ENCODE assay signal across 8 cellular contexts in the genomic region with DNA sequence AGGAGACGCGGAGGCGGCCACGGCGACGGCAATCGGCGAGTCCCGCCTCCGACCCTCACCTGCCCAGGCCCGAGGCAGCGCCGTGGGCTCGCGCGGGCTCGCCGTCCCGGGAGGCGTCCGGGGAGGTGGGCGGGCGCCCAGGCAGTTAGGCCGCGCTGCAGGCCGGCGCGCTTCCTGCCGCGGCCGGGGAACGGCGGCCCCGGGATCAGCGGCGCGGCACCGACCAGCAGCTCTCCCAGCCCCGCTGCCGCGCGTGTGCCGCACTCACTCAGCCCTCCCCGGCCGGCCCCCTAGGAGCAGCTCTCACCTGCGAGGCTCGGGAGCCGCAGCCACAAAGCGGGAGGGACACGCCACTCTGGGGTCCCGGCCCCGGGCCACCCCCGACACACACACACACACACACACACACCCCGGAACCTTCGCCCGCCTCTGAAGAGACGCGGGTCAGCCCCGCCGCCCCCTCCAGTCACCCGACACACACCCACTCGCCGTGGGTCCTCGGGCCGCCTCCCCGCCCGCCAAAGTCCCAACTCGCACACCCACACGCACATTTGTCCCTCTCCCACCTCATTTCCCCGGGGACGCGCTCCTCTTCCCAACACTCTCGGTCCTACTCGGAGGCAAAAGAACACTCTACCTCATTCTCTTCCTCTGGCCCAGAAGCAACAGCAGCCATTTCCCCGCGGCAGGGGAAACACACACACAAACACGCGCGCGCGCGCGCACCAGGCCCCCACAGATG. TPM values are rescaled to one million over a fixed set of nuclear protein-coding genes. Genes with fewer than 3 reads are reported as not detected.
DNase-seq lines count a peak whose midpoint lies in the region; ATAC-seq and TF ChIP-seq lines count a peak whose summit lies in the region.

A gene (minus strand): TSS at position 702 of the 742 bp plus-strand sequence. CDS start 60 bp downstream, at position 642.

- H3K27me3 Mint-ChIP-seq in GM23338 (ENCODE audit: insufficient read depth, low read depth, poor library complexity), result peaks cover 12% of the 10 kb centered on the region

- no peaks in the 10 kb centered on the region for H3K27me3 ChIP-seq in DOHH2 (ENCODE audit: control insufficient read depth, low read length)
- no peaks in the 10 kb centered on the region for H3K27me3 ChIP-seq in GM23338 (ENCODE audit: insufficient read depth)
- no peaks in the 10 kb centered on the region for H3K27me3 ChIP-seq in WERI-Rb-1 (ENCODE audit: insufficient read depth, low read depth, severe bottlenecking)
- H3K27me3 ChIP-seq in iPS-20b (ENCODE audit: insufficient read depth, low read length), result peaks cover 22% of the 10 kb centered on the region; the same call in 1 of the 2 replicates
- no peaks in the 10 kb centered on the region for H3K27me3 ChIP-seq in skeletal muscle satellite cell (ENCODE audit: control insufficient read depth, insufficient read depth, low read length)

- TF ChIP-seq CTCF in DOHH2 (IDR thresholded peaks at IDR 0.05; ENCODE audit: low read depth, low read length, poor library complexity, severe bottlenecking), result no peak
- no peak for TF ChIP-seq CTCF in GM23338 (conservative IDR thresholded peaks at IDR 0.05; ENCODE audit: low read depth in 2 of 2)
- TF ChIP-seq CTCF in WERI-Rb-1 (IDR thresholded peaks at IDR 0.05; ENCODE audit: low read depth, low read length), result no peak

- peak within 1 kb of the TSS; percentile 3; the same call in 1 of the 2 replicates for H3K27ac Mint-ChIP-seq in GM23338

- peak; percentile 57 for ATAC-seq in GM23338

- DNase-seq in GM23338 (ENCODE audit: low spot score) (peak; percentile 75), MV-4-11 (lab: John Stamatoyannopoulos, UW) (peak; percentile 54), WERI-Rb-1 (peak; percentile 58), T47D (ENCODE audit: low read depth in 1 of 2, low spot score in 1 of 2) (peak; percentile 22 to 78), NCI-H446 treated with DMSO at 0.1 percent for 48 hours (lab: John Stamatoyannopoulos, UW) (no peak)

- peak within 1 kb of the TSS; percentile 88; the same call in 1 of the 2 replicates for H3K9ac ChIP-seq in iPS-20b (ENCODE audit: low read depth, low read length)
- H3K9ac ChIP-seq in skeletal muscle satellite cell (ENCODE audit: low read depth, low read length), result peak within 1 kb of the TSS; percentile 91

- H3K79me2 ChIP-seq in DOHH2 (ENCODE audit: control insufficient read depth, low read length), result peaks cover 68% of the 10 kb centered on the region
- H3K79me2 ChIP-seq in GM23338 (replicated peaks; ENCODE audit: insufficient read depth), result peaks cover 26% of the 10 kb centered on the region; the same call in 1 of the 2 replicates

- H3K4me1 ChIP-seq in DOHH2 (ENCODE audit: control insufficient read depth, low read length), result peaks cover 55% of the 10 kb centered on the region
- peaks cover 12% of the 10 kb centered on the region for H3K4me1 ChIP-seq in GM23338 (ENCODE audit: insufficient read depth)
- peaks cover 7% of the 10 kb centered on the region for H3K4me1 ChIP-seq in iPS-20b (ENCODE audit: insufficient read depth, low read length)
- H3K4me1 ChIP-seq in skeletal muscle satellite cell (ENCODE audit: control insufficient read depth, insufficient read depth, low read length), result peaks cover 14% of the 10 kb centered on the region

- H3K4me2 ChIP-seq in DOHH2 (ENCODE audit: low read length), result peak within 1 kb of the TSS; percentile 92
- H3K4me2 ChIP-seq in GM23338, result peak within 1 kb of the TSS; percentile 90
- H3K4me2 ChIP-seq in skeletal muscle satellite cell (ENCODE audit: low read length), result peak within 1 kb of the TSS; percentile 95

- peaks cover 28% of the 10 kb centered on the region for H3K36me3 ChIP-seq in DOHH2 (ENCODE audit: control insufficient read depth, low read length)
- H3K36me3 ChIP-seq in GM23338 (ENCODE audit: insufficient read depth), result no peaks in the 10 kb centered on the region
- H3K36me3 ChIP-seq in WERI-Rb-1, result no peaks in the 10 kb centered on the region; the same call in 1 of the 2 replicates
- no peaks in the 10 kb centered on the region for H3K36me3 ChIP-seq in iPS-20b (ENCODE audit: insufficient read depth, low read depth, low read length)
- no peaks in the 10 kb centered on the region for H3K36me3 ChIP-seq in skeletal muscle satellite cell (ENCODE audit: insufficient read depth, low read length)

- H3K9me3 Mint-ChIP-seq in GM23338, result no peaks in the 10 kb centered on the region

- H3K9me3 ChIP-seq in DOHH2 (ENCODE audit: control insufficient read depth, insufficient read depth, low read length) (no peaks in the 10 kb centered on the region), WERI-Rb-1 (ENCODE audit: severe bottlenecking) (no peaks in the 10 kb centered on the region), iPS-20b (ENCODE audit: insufficient read depth, low read depth, low read length) (no peaks in the 10 kb centered on the region), skeletal muscle satellite cell (replicated peaks; ENCODE audit: low read length) (no peaks in the 10 kb centered on the region)

- H3K4me1 Mint-ChIP-seq in GM23338, result peaks cover 12% of the 10 kb centered on the region

- H2AFZ ChIP-seq in GM23338, result peak within 1 kb of the TSS; percentile 97

- H3K9me2 ChIP-seq in DOHH2 (replicated peaks; ENCODE audit: control insufficient read depth, low read length) (no peaks in the 10 kb centered on the region), GM23338 (ENCODE audit: insufficient read depth) (no peaks in the 10 kb centered on the region)

- H3F3A ChIP-seq in DOHH2 (ENCODE audit: control insufficient read depth, insufficient read depth) (peaks cover 11% of the 10 kb centered on the region), GM23338 (replicated peaks; ENCODE audit: low read depth) (0 out of 2 replicates have a peak, but pooled peaks cover 6% of the 10 kb centered on the region)

- H4K20me1 ChIP-seq in DOHH2 (ENCODE audit: control insufficient read depth, insufficient read depth, low read depth, low read length) (peaks cover 26% of the 10 kb centered on the region), GM23338 (replicated peaks; ENCODE audit: insufficient read depth) (peaks cover 18% of the 10 kb centered on the region)

- H3K27ac ChIP-seq in DOHH2 (ENCODE audit: low read depth, low read length) (peak within 1 kb of the TSS; percentile 84), GM23338 (ENCODE audit: low read depth) (peak within 1 kb of the TSS; percentile 72; the same call in 1 of the 2 replicates), WERI-Rb-1 (peak within 1 kb of the TSS; percentile 93), iPS-20b (ENCODE audit: low read length) (no peak within 1 kb of the TSS)

- H3K4me3 ChIP-seq in DOHH2 (ENCODE audit: low read length) (peak within 1 kb of the TSS; percentile 97), GM23338 (peak within 1 kb of the TSS; percentile 95), WERI-Rb-1 (ENCODE audit: low read depth, low read length) (peak within 1 kb of the TSS; percentile 98), iPS-20b (ENCODE audit: low read length) (peak within 1 kb of the TSS; percentile 90), skeletal muscle satellite cell (ENCODE audit: low read length) (peak within 1 kb of the TSS; percentile 98)

- peak within 1 kb of the TSS; percentile 96 for H3K4me3 Mint-ChIP-seq in GM23338

- H3K36me3 Mint-ChIP-seq in GM23338 (ENCODE audit: low read depth), result no peaks in the 10 kb centered on the region; the same call in 2 of the 3 replicates

- in situ Hi-C loops in T47D (cut with HindIII; ENCODE audit: low pct_unique_long_range_greater_than_20kb, low sequenced_read_pairs), result no loop called here

TF ChIP-seq in GM23338, 12 proteins besides CTCF, POLR2A, EP300 and RAD21:
- TF ChIP-seq JUNB (IDR thresholded peaks at IDR 0.05; ENCODE audit: unreplicated experiment) (no peak), EZH2 (IDR thresholded peaks at IDR 0.05; ENCODE audit: low read depth, unreplicated experiment) (peak; percentile 50), ZNF331 (CRISPR knock-in tag; IDR thresholded peaks at IDR 0.05; ENCODE audit: low read depth) (no peak)
- TF ChIP-seq, protein P1, sequence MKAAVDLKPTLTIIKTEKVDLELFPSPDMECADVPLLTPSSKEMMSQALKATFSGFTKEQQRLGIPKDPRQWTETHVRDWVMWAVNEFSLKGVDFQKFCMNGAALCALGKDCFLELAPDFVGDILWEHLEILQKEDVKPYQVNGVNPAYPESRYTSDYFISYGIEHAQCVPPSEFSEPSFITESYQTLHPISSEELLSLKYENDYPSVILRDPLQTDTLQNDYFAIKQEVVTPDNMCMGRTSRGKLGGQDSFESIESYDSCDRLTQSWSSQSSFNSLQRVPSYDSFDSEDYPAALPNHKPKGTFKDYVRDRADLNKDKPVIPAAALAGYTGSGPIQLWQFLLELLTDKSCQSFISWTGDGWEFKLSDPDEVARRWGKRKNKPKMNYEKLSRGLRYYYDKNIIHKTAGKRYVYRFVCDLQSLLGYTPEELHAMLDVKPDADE (IDR thresholded peaks at IDR 0.05), result no peak
- TF ChIP-seq, protein P2, sequence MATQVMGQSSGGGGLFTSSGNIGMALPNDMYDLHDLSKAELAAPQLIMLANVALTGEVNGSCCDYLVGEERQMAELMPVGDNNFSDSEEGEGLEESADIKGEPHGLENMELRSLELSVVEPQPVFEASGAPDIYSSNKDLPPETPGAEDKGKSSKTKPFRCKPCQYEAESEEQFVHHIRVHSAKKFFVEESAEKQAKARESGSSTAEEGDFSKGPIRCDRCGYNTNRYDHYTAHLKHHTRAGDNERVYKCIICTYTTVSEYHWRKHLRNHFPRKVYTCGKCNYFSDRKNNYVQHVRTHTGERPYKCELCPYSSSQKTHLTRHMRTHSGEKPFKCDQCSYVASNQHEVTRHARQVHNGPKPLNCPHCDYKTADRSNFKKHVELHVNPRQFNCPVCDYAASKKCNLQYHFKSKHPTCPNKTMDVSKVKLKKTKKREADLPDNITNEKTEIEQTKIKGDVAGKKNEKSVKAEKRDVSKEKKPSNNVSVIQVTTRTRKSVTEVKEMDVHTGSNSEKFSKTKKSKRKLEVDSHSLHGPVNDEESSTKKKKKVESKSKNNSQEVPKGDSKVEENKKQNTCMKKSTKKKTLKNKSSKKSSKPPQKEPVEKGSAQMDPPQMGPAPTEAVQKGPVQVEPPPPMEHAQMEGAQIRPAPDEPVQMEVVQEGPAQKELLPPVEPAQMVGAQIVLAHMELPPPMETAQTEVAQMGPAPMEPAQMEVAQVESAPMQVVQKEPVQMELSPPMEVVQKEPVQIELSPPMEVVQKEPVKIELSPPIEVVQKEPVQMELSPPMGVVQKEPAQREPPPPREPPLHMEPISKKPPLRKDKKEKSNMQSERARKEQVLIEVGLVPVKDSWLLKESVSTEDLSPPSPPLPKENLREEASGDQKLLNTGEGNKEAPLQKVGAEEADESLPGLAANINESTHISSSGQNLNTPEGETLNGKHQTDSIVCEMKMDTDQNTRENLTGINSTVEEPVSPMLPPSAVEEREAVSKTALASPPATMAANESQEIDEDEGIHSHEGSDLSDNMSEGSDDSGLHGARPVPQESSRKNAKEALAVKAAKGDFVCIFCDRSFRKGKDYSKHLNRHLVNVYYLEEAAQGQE (IDR thresholded peaks at IDR 0.05; ENCODE audit: unreplicated experiment), result no peak

RNA-seq across cellular contexts. Expression of the gene that starts here (rescaled TPM):
- total RNA-seq in GM23338 (2014; rRNA removed; shearing (Covaris generic)), result 13.9 and 15.5 TPM in 2 replicates
- 3.2 TPM in 2 replicates for polyA plus RNA-seq in GM23338 (2016; fragmentation: Nextera tagmentation; extraction: Ambion mirVana)
- total RNA-seq in skeletal muscle satellite cell (2012; rRNA removed), result 6.3 and 7.4 TPM in 2 replicates
